In genomic region chrX:136896121-136896914, GRCh38 we compare ENCODE assay signal across 1 cellular context.
TF ChIP-seq lines count a peak whose summit lies in the region.

No MANE protein-coding gene starts in this region.

TF ChIP-seq in K562, 482 proteins besides CTCF, POLR2A, EP300 and RAD21 (continued from another document and continues in another):
- TF ChIP-seq AFF1 (IDR thresholded peaks at IDR 0.05; ENCODE audit: low read depth in 1 of 2, partially characterized antibody in 2 of 2) (no peak), ZNF395 (CRISPR knock-in tag; IDR thresholded peaks at IDR 0.05) (no peak), LCOR (CRISPR knock-in tag; IDR thresholded peaks at IDR 0.05) (no peak), FOXO4 (CRISPR knock-in tag; IDR thresholded peaks at IDR 0.05) (no peak), ARID1B (IDR thresholded peaks at IDR 0.05) (peak; percentile 78), SFPQ (IDR thresholded peaks at IDR 0.05; ENCODE audit: low read depth, low read length) (no peak), PTRF (tag; IDR thresholded peaks at IDR 0.05) (no peak), RBFOX2 (IDR thresholded peaks at IDR 0.05; ENCODE audit: low read depth, low read length) (no peak), NCOR1 (IDR thresholded peaks at IDR 0.05) (peak; percentile 49), TSHZ1 (CRISPR knock-in tag; IDR thresholded peaks at IDR 0.05) (no peak), MAX (CRISPR knock-in tag; IDR thresholded peaks at IDR 0.05) (peak; percentile 82), U2AF2 (optimal IDR thresholded peaks at IDR 0.05; ENCODE audit: low read depth, low read length) (no peak), ZNF324 (CRISPR knock-in tag; IDR thresholded peaks at IDR 0.05) (no peak), MEF2D (tag; conservative IDR thresholded peaks at IDR 0.05; ENCODE audit: low read depth) (no peak), ZNF224 (CRISPR knock-in tag; IDR thresholded peaks at IDR 0.05) (no peak), L3MBTL2 (IDR thresholded peaks at IDR 0.05) (peak; percentile 33; the same call in 1 of the 2 replicates), VEZF1 (CRISPR knock-in tag; IDR thresholded peaks at IDR 0.05) (peak; percentile 33; the same call in 1 of the 2 replicates), EZH2 (IDR thresholded peaks at IDR 0.05; ENCODE audit: borderline replicate concordance, low read depth, low read length) (no peak), RBM25 (IDR thresholded peaks at IDR 0.05; ENCODE audit: low read depth, low read length, severe bottlenecking) (no peak), CBFA2T3 (IDR thresholded peaks at IDR 0.05) (peak; percentile 78), ZNF175 (CRISPR knock-in tag; IDR thresholded peaks at IDR 0.05; ENCODE audit: low read depth) (no peak), ZNF668 (CRISPR knock-in tag; IDR thresholded peaks at IDR 0.05) (no peak), JUND (IDR thresholded peaks at IDR 0.05; ENCODE audit: borderline replicate concordance, low read depth, low read length) (peak; percentile 33; the same call in 1 of the 2 replicates), JUND (tag; IDR thresholded peaks at IDR 0.05; ENCODE audit: borderline replicate concordance, low read depth, low read length) (peak; percentile 34; the same call in 1 of the 3 replicates), STAT5A (IDR thresholded peaks at IDR 0.05; ENCODE audit: borderline replicate concordance, low read length) (peak; percentile 15; the same call in 1 of the 2 replicates), PKNOX1 (IDR thresholded peaks at IDR 0.05) (peak; percentile 41; the same call in 1 of the 2 replicates), USF2 (CRISPR knock-in tag; IDR thresholded peaks at IDR 0.05) (no peak), ELF4 (CRISPR knock-in tag; IDR thresholded peaks at IDR 0.05) (no peak), SOX6 (IDR thresholded peaks at IDR 0.05) (peak; percentile 50), CBFA2T2 (conservative IDR thresholded peaks at IDR 0.05) (peak; percentile 52), CSDE1 (IDR thresholded peaks at IDR 0.05) (no peak), FOXJ2 (tag; IDR thresholded peaks at IDR 0.05) (no peak), CBX1 (IDR thresholded peaks at IDR 0.05; ENCODE audit: low read depth) (no peak), ATF3 (IDR thresholded peaks at IDR 0.05) (0 out of 2 replicates have a peak, but pooled peaks have one; percentile 21), ATF3 (CRISPR knock-in tag; conservative IDR thresholded peaks at IDR 0.05) (no peak), TCF3 (CRISPR knock-in tag; IDR thresholded peaks at IDR 0.05) (peak; percentile 56), NFYB (IDR thresholded peaks at IDR 0.05; ENCODE audit: extremely low read depth, insufficient read length) (no peak), NBN (IDR thresholded peaks at IDR 0.05; ENCODE audit: low read depth) (0 out of 2 replicates have a peak, but pooled peaks have one; percentile 41), CREM (IDR thresholded peaks at IDR 0.05; ENCODE audit: low read depth) (peak; percentile 68), MTA1 (IDR thresholded peaks at IDR 0.05; ENCODE audit: borderline replicate concordance) (no peak), STAG1 (CRISPR knock-in tag; IDR thresholded peaks at IDR 0.05; ENCODE audit: borderline replicate concordance) (no peak), ATF7 (IDR thresholded peaks at IDR 0.05) (peak; percentile 23; the same call in 1 of the 2 replicates), HDAC6 (IDR thresholded peaks at IDR 0.05; ENCODE audit: low read depth, low read length) (no peak), FOXM1 (IDR thresholded peaks at IDR 0.05; ENCODE audit: low read depth) (peak; percentile 12; the same call in 1 of the 2 replicates), FOXM1 (CRISPR knock-in tag; IDR thresholded peaks at IDR 0.05; ENCODE audit: low read depth) (no peak), ARNT (IDR thresholded peaks at IDR 0.05) (peak in 1 of 2 experiments; percentile 39; a peak in 1 of 4 replicates), BHLHE40 (IDR thresholded peaks at IDR 0.05; ENCODE audit: low read length) (peak; percentile 68)
